In the genomic region with DNA sequence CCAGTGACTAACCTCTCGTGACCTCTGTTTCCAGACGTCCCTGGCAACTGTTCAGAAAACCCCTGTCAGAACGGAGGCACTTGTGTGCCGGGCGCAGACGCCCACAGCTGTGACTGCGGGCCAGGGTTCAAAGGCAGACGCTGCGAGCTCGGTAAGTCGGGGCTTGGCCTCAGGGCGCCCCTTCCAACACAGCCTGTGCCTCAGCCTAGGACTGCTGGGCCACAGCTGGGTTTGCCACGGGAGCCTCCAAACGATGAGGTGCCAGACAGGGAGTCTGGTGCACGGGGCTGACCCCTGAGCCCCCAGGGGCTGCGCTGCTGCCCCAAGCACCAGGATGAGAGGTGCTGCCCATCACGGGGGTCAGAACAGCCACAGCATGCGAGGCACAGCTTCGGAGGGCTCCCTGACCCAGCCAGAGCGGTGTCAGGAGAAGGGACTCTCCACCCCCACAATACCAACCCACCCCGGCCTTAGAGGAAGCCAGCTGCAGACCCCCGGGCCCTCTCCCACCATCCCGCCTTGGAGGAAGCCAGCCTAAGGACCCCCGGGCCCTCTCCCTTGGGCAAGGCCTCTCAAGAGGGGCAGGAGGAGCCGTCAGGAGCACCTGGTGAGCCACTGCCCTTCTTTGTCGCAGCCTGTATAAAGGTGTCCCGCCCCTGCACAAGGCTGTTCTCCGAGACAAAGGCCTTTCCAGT, we compare ENCODE assay signal across 1 cellular context.
TF ChIP-seq lines count a peak whose summit lies in the region.

No MANE protein-coding gene starts in this region.

TF ChIP-seq in HepG2, 621 proteins besides CTCF, POLR2A, EP300 and RAD21 (continued from another document):
- TF ChIP-seq, protein P1, sequence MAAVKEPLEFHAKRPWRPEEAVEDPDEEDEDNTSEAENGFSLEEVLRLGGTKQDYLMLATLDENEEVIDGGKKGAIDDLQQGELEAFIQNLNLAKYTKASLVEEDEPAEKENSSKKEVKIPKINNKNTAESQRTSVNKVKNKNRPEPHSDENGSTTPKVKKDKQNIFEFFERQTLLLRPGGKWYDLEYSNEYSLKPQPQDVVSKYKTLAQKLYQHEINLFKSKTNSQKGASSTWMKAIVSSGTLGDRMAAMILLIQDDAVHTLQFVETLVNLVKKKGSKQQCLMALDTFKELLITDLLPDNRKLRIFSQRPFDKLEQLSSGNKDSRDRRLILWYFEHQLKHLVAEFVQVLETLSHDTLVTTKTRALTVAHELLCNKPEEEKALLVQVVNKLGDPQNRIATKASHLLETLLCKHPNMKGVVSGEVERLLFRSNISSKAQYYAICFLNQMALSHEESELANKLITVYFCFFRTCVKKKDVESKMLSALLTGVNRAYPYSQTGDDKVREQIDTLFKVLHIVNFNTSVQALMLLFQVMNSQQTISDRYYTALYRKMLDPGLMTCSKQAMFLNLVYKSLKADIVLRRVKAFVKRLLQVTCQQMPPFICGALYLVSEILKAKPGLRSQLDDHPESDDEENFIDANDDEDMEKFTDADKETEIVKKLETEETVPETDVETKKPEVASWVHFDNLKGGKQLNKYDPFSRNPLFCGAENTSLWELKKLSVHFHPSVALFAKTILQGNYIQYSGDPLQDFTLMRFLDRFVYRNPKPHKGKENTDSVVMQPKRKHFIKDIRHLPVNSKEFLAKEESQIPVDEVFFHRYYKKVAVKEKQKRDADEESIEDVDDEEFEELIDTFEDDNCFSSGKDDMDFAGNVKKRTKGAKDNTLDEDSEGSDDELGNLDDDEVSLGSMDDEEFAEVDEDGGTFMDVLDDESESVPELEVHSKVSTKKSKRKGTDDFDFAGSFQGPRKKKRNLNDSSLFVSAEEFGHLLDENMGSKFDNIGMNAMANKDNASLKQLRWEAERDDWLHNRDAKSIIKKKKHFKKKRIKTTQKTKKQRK (IDR thresholded peaks at IDR 0.05; ENCODE audit: low read length): no peak
- TF ChIP-seq, protein P2, sequence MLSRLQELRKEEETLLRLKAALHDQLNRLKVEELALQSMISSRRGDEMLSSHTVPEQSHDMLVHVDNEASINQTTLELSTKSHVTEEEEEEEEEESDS (CRISPR knock-in tag; IDR thresholded peaks at IDR 0.05; ENCODE audit: borderline replicate concordance): no peak
- TF ChIP-seq JUN (CRISPR knock-in tag; IDR thresholded peaks at IDR 0.05): no peak
- TF ChIP-seq FIP1L1 (IDR thresholded peaks at IDR 0.05; ENCODE audit: borderline replicate concordance, insufficient read depth, low read depth, low read length): no peak
- TF ChIP-seq, protein P3, sequence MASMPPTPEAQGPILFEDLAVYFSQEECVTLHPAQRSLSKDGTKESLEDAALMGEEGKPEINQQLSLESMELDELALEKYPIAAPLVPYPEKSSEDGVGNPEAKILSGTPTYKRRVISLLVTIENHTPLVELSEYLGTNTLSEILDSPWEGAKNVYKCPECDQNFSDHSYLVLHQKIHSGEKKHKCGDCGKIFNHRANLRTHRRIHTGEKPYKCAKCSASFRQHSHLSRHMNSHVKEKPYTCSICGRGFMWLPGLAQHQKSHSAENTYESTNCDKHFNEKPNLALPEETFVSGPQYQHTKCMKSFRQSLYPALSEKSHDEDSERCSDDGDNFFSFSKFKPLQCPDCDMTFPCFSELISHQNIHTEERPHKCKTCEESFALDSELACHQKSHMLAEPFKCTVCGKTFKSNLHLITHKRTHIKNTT (CRISPR knock-in tag; IDR thresholded peaks at IDR 0.05): no peak
- TF ChIP-seq ZNF780A (CRISPR knock-in tag; IDR thresholded peaks at IDR 0.05): no peak
- TF ChIP-seq HES4 (CRISPR knock-in tag; IDR thresholded peaks at IDR 0.05; ENCODE audit: borderline replicate concordance): no peak
- no peak for TF ChIP-seq SOX5 (CRISPR knock-in tag; IDR thresholded peaks at IDR 0.05; ENCODE audit: borderline replicate concordance)
- TF ChIP-seq, protein P4, sequence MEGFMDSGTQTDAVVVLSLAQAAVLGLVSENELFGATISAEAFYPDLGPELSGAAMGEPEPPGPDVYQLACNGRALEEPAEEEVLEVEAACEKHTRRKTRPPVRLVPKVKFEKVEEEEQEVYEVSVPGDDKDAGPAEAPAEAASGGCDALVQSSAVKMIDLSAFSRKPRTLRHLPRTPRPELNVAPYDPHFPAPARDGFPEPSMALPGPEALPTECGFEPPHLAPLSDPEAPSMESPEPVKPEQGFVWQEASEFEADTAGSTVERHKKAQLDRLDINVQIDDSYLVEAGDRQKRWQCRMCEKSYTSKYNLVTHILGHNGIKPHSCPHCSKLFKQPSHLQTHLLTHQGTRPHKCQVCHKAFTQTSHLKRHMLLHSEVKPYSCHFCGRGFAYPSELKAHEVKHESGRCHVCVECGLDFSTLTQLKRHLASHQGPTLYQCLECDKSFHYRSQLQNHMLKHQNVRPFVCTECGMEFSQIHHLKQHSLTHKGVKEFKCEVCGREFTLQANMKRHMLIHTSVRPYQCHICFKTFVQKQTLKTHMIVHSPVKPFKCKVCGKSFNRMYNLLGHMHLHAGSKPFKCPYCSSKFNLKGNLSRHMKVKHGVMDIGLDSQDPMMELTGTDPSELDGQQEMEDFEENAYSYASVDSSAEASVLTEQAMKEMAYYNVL (CRISPR knock-in tag; IDR thresholded peaks at IDR 0.05; ENCODE audit: borderline replicate concordance): no peak
- no peak for TF ChIP-seq RBM22 (optimal IDR thresholded peaks at IDR 0.05; ENCODE audit: low read length)
- TF ChIP-seq HNRNPLL (IDR thresholded peaks at IDR 0.05; ENCODE audit: low read depth, low read length, poor library complexity, severe bottlenecking): peak; percentile 20
- no peak for TF ChIP-seq CEBPB (IDR thresholded peaks at IDR 0.05; ENCODE audit: borderline replicate concordance, low read depth, low read length)
- TF ChIP-seq CHCHD3 (CRISPR knock-in tag; IDR thresholded peaks at IDR 0.05): no peak
- TF ChIP-seq, protein P5, sequence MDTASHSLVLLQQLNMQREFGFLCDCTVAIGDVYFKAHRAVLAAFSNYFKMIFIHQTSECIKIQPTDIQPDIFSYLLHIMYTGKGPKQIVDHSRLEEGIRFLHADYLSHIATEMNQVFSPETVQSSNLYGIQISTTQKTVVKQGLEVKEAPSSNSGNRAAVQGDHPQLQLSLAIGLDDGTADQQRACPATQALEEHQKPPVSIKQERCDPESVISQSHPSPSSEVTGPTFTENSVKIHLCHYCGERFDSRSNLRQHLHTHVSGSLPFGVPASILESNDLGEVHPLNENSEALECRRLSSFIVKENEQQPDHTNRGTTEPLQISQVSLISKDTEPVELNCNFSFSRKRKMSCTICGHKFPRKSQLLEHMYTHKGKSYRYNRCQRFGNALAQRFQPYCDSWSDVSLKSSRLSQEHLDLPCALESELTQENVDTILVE (CRISPR knock-in tag; IDR thresholded peaks at IDR 0.05): no peak
- TF ChIP-seq FOXJ3 (CRISPR knock-in tag; IDR thresholded peaks at IDR 0.05; ENCODE audit: borderline replicate concordance): 0 out of 2 replicates have a peak, but pooled peaks have one; percentile 21
- TF ChIP-seq, protein P6, sequence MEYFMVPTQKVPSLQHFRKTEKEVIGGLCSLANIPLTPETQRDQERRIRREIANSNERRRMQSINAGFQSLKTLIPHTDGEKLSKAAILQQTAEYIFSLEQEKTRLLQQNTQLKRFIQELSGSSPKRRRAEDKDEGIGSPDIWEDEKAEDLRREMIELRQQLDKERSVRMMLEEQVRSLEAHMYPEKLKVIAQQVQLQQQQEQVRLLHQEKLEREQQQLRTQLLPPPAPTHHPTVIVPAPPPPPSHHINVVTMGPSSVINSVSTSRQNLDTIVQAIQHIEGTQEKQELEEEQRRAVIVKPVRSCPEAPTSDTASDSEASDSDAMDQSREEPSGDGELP (IDR thresholded peaks at IDR 0.05; ENCODE audit: borderline replicate concordance, low read depth): peak; percentile 53; the same call in 1 of the 2 replicates
- TF ChIP-seq, protein P7, sequence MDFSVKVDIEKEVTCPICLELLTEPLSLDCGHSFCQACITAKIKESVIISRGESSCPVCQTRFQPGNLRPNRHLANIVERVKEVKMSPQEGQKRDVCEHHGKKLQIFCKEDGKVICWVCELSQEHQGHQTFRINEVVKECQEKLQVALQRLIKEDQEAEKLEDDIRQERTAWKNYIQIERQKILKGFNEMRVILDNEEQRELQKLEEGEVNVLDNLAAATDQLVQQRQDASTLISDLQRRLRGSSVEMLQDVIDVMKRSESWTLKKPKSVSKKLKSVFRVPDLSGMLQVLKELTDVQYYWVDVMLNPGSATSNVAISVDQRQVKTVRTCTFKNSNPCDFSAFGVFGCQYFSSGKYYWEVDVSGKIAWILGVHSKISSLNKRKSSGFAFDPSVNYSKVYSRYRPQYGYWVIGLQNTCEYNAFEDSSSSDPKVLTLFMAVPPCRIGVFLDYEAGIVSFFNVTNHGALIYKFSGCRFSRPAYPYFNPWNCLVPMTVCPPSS (IDR thresholded peaks at IDR 0.05): no peak
- TF ChIP-seq ZMAT3 (CRISPR knock-in tag; conservative IDR thresholded peaks at IDR 0.05): no peak
- peak; percentile 94 for TF ChIP-seq MTF1 (CRISPR knock-in tag; IDR thresholded peaks at IDR 0.05)
- TF ChIP-seq AHR (CRISPR knock-in tag; IDR thresholded peaks at IDR 0.05): no peak
- no peak for TF ChIP-seq TBL1XR1 (IDR thresholded peaks at IDR 0.05; ENCODE audit: borderline replicate concordance, low read length, partially characterized antibody)
- TF ChIP-seq CC2D1A (CRISPR knock-in tag; IDR thresholded peaks at IDR 0.05): no peak
- TF ChIP-seq ZSCAN20 (CRISPR knock-in tag; IDR thresholded peaks at IDR 0.05; ENCODE audit: borderline replicate concordance): no peak
- no peak for TF ChIP-seq ZNF747 (CRISPR knock-in tag; IDR thresholded peaks at IDR 0.05; ENCODE audit: borderline replicate concordance)
- TF ChIP-seq, protein P8, sequence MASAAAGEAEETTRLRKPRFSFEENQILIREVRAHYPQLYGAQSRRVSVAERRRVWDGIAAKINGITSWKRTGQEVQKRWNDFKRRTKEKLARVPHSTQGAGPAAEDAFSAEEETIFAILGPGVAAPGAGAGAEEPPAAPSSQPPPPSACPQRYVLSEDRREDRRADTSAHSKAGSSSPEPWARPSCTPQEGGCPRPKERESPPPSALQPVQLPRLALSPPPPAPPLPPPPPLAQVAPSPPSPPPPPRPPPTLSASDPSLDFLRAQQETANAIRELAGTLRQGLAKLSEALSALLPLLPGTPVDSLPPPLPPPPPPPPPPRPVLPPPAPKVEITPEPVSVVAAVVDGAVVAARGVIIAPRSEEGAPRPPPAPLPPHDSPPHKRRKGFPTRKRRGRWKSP (CRISPR knock-in tag; IDR thresholded peaks at IDR 0.05): no peak
- no peak for TF ChIP-seq BHLHE40 (IDR thresholded peaks at IDR 0.05; ENCODE audit: low read length)
- TF ChIP-seq ZNF660 (CRISPR knock-in tag; IDR thresholded peaks at IDR 0.05; ENCODE audit: borderline replicate concordance, low read depth): no peak
- TF ChIP-seq MIXL1 (CRISPR knock-in tag; IDR thresholded peaks at IDR 0.05): no peak
- no peak for TF ChIP-seq HDAC2 (CRISPR knock-in tag; IDR thresholded peaks at IDR 0.05)
